In the genomic region with DNA sequence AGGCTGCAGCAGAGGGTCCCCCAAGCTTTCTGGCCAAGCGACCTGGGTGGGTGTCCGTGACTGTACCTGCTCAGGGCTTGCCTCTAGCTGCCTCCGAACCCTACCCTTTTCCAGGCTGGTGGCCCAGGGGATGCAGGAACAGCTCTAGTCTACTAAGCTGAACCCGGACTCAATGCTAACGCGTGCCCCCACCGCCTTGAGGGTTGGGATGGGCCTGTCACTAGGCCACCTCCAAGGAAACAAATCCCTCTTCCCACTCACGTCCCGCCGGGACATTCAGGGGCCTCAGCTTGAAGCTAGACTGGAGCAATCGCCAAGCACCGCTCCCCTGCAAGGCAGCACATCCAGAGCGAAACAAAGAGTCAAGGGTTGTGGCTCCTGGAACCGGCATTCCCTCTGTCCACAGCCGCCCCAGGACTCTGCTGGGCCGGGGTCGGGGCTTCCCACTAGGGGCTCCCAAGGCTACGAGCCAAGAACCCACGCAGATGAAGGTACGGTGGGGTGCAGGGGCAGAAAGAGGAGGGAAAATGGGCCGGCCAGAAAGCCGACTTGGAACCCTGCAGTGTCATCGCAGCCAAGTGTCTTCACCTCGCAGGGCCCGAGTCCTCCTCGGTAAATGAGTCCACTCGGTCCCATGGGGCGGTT, we compare ENCODE assay signal across 8 cellular contexts. TPM values are rescaled to one million over a fixed set of nuclear protein-coding genes. Genes with fewer than 3 reads are reported as not detected.
DNase-seq lines count a peak whose midpoint lies in the region; ATAC-seq and TF ChIP-seq lines count a peak whose summit lies in the region.

No MANE protein-coding gene starts in this region.

- H3K27ac Mint-ChIP-seq in activated naive CD8-positive, alpha-beta T cell treated with anti-CD3 and anti-CD28 coated beads, Interleukin-2, amount 10 ng/mL, durations not matched to agents 7 days and 5 days: peak overlapping the region; percentile 85

- H3F3A ChIP-seq in SK-N-SH (replicated peaks; ENCODE audit: insufficient read depth): peaks cover 4% of the 10 kb centered on the region
- peaks cover 4% of the 10 kb centered on the region for H3F3A ChIP-seq in smooth muscle cell (ENCODE audit: low read depth)

- no peak for DNase-seq in SK-N-SH
- no peak for DNase-seq in Jurkat, Clone E6-1 (ENCODE audit: low read depth, low spot score)
- no peak for DNase-seq in activated naive CD8-positive, alpha-beta T cell treated with anti-CD3 and anti-CD28 coated beads, Interleukin-2, amount 10 ng/mL, durations not matched to agents 7 days and 5 days
- no peak for DNase-seq in smooth muscle cell (lab: John Stamatoyannopoulos, UW; ENCODE audit: unreplicated experiment)
- no peak for DNase-seq in activated CD4-positive, CD25-positive, alpha-beta regulatory T cell treated with anti-CD3 and anti-CD28 coated beads, Interleukin-2, amount 50 U/mL, for 72 hours
- DNase-seq in GDM1 (lab: John Stamatoyannopoulos, UW): no peak

- H3K27me3 ChIP-seq in SK-N-SH (ENCODE audit: insufficient read depth) (no peaks in the 10 kb centered on the region), smooth muscle cell (ENCODE audit: low read depth) (peaks cover 24% of the 10 kb centered on the region)

- no peak for ATAC-seq in SK-N-SH treated with all-trans-retinoic acid at 6 μM for 48 hours
- peak; percentile 3 for ATAC-seq in activated naive CD8-positive, alpha-beta T cell treated with anti-CD3 and anti-CD28 coated beads, Interleukin-2, amount 10 ng/mL, durations not matched to agents 7 days and 5 days (ENCODE audit: low read depth)

- H3K9me3 ChIP-seq in SK-N-SH (no peaks in the 10 kb centered on the region), iPS-18c (ENCODE audit: control insufficient read depth, insufficient read depth, low read length) (no peaks in the 10 kb centered on the region), smooth muscle cell (replicated peaks; ENCODE audit: low read depth) (no peaks in the 10 kb centered on the region)

- peak overlapping the region; percentile 63; the same call in 1 of the 2 replicates for H2AFZ ChIP-seq in SK-N-SH (ENCODE audit: low read depth)
- no peak overlapping the region for H2AFZ ChIP-seq in smooth muscle cell (ENCODE audit: low read depth)

- no peak for TF ChIP-seq EP300 in SK-N-SH (IDR thresholded peaks at IDR 0.05; ENCODE audit: borderline replicate concordance in 1 of 2, low read depth in 1 of 2, low read length in 1 of 2)

- peak overlapping the region; percentile 82 for H3K4me3 Mint-ChIP-seq in activated naive CD8-positive, alpha-beta T cell treated with anti-CD3 and anti-CD28 coated beads, Interleukin-2, amount 10 ng/mL, durations not matched to agents 7 days and 5 days

- peak overlapping the region; percentile 19 to 77; a peak in 2 of 4 replicates for H3K4me3 ChIP-seq in SK-N-SH (ENCODE audit: low read depth in 2 of 2, low read length in 1 of 2)
- H3K4me3 ChIP-seq in Jurkat, Clone E6-1 (ENCODE audit: low read length): peak overlapping the region; percentile 85
- H3K4me3 ChIP-seq in iPS-18c (ENCODE audit: insufficient read depth, low read depth, low read length): peak overlapping the region; percentile 61
- peak overlapping the region; percentile 66 for H3K4me3 ChIP-seq in smooth muscle cell

- peaks cover 2% of the 10 kb centered on the region for H3K36me3 Mint-ChIP-seq in activated naive CD8-positive, alpha-beta T cell treated with anti-CD3 and anti-CD28 coated beads, Interleukin-2, amount 10 ng/mL, durations not matched to agents 7 days and 5 days

- H3K9ac ChIP-seq in SK-N-SH: no peak overlapping the region
- H3K9ac ChIP-seq in smooth muscle cell (ENCODE audit: low read depth): peak overlapping the region; percentile 14

- H3K36me3 ChIP-seq in SK-N-SH (replicated peaks in 1 of 2; ENCODE audit: control insufficient read depth in 1 of 2, insufficient read depth in 2 of 2, low read length in 1 of 2) (peaks cover 0 to under 1% of the 10 kb centered on the region in 2 experiments), smooth muscle cell (ENCODE audit: low read depth) (no peaks in the 10 kb centered on the region)

- H3K4me1 ChIP-seq in SK-N-SH (ENCODE audit: control insufficient read depth in 1 of 2, insufficient read depth in 2 of 2, low read depth in 1 of 2, low read length in 1 of 2) (peaks cover 6 to 9% of the 10 kb centered on the region in 2 experiments; a peak in 2 of 4 replicates), smooth muscle cell (ENCODE audit: low read depth) (peaks cover 20% of the 10 kb centered on the region)

- H4K20me1 ChIP-seq in SK-N-SH (ENCODE audit: insufficient read depth) (no peaks in the 10 kb centered on the region), smooth muscle cell (ENCODE audit: low read depth) (peaks cover 5% of the 10 kb centered on the region)

- H3K79me2 ChIP-seq in SK-N-SH (ENCODE audit: insufficient read depth) (no peaks in the 10 kb centered on the region), smooth muscle cell (ENCODE audit: low read depth) (no peaks in the 10 kb centered on the region)

- TF ChIP-seq RAD21 in SK-N-SH (IDR thresholded peaks at IDR 0.05; ENCODE audit: low read length): no peak

- no peaks in the 10 kb centered on the region for H3K27me3 Mint-ChIP-seq in activated naive CD8-positive, alpha-beta T cell treated with anti-CD3 and anti-CD28 coated beads, Interleukin-2, amount 10 ng/mL, durations not matched to agents 7 days and 5 days

- POLR2A ChIA-PET in SK-N-SH (lab: Yijun Ruan, JAX): interaction anchor here (0.9 kb wide), 1 partner anchor 10 kb away, joined by 3 read pairs; no protein-coding TSS in a partner anchor
- POLR2A ChIA-PET in activated naive CD8-positive, alpha-beta T cell treated with anti-CD3 and anti-CD28 coated beads, Interleukin-2, amount 10 ng/mL, durations not matched to agents 7 days and 5 days (lab: Charles Lee): interaction anchor here (0.7 to 2.9 kb wide), 12 partner anchors 10 to 581 kb away, joined by 3 to 23 read pairs (median 4); a partner anchor contains a TSS

- H3K27ac ChIP-seq in SK-N-SH (ENCODE audit: low read depth in 2 of 2, low read length in 1 of 2): no peak overlapping the region
- H3K27ac ChIP-seq in smooth muscle cell (ENCODE audit: low read depth): no peak overlapping the region

- H3K4me1 Mint-ChIP-seq in activated naive CD8-positive, alpha-beta T cell treated with anti-CD3 and anti-CD28 coated beads, Interleukin-2, amount 10 ng/mL, durations not matched to agents 7 days and 5 days: peaks cover 27% of the 10 kb centered on the region

- no peaks in the 10 kb centered on the region for H3K9me3 Mint-ChIP-seq in activated naive CD8-positive, alpha-beta T cell treated with anti-CD3 and anti-CD28 coated beads, Interleukin-2, amount 10 ng/mL, durations not matched to agents 7 days and 5 days

- no peaks in the 10 kb centered on the region for H3K9me2 ChIP-seq in SK-N-SH

- H3K4me2 ChIP-seq in SK-N-SH (peak overlapping the region; percentile 75), smooth muscle cell (peak overlapping the region; percentile 99)

- 78% methylated on average over 21 of the region's 28 CpGs for WGBS in SK-N-SH (ENCODE audit: low lambda C conversion rate)
- WGBS in smooth muscle cell (ENCODE audit: low lambda C conversion rate): 30% methylated on average over 27 of the region's 28 CpGs

- CTCF ChIA-PET in SK-N-SH (lab: Yijun Ruan, JAX): interaction anchor here (0.9 to 3.2 kb wide), 8 partner anchors 10 to 468 kb away, joined by 3 to 22 read pairs (median 5); a partner anchor contains a TSS

- TF ChIP-seq CTCF in SK-N-SH (IDR thresholded peaks at IDR 0.05) (no peak), smooth muscle cell (IDR thresholded peaks at IDR 0.05; ENCODE audit: borderline replicate concordance, insufficient read depth, poor library complexity, severe bottlenecking) (no peak)

TF ChIP-seq in SK-N-SH, 30 proteins besides CTCF, POLR2A, EP300 and RAD21 (continues in another document):
- TF ChIP-seq JUND (IDR thresholded peaks at IDR 0.05): no peak
- no peak for TF ChIP-seq TAF1 (IDR thresholded peaks at IDR 0.05; ENCODE audit: borderline replicate concordance, low read depth, low read length)

TF ChIP-seq in SK-N-SH treated with all-trans-retinoic acid at 6 μM for 48 hours, 23 proteins besides CTCF, POLR2A, EP300 and RAD21 (continues in another document):
- TF ChIP-seq TCF4 (CRISPR knock-in tag; IDR thresholded peaks at IDR 0.05; ENCODE audit: borderline replicate concordance) (no peak), CSDC2 (CRISPR knock-in tag; IDR thresholded peaks at IDR 0.05) (no peak)
- TF ChIP-seq, protein P1, sequence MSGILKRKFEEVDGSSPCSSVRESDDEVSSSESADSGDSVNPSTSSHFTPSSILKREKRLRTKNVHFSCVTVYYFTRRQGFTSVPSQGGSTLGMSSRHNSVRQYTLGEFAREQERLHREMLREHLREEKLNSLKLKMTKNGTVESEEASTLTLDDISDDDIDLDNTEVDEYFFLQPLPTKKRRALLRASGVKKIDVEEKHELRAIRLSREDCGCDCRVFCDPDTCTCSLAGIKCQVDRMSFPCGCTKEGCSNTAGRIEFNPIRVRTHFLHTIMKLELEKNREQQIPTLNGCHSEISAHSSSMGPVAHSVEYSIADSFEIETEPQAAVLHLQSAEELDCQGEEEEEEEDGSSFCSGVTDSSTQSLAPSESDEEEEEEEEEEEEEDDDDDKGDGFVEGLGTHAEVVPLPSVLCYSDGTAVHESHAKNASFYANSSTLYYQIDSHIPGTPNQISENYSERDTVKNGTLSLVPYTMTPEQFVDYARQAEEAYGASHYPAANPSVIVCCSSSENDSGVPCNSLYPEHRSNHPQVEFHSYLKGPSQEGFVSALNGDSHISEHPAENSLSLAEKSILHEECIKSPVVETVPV (CRISPR knock-in tag; IDR thresholded peaks at IDR 0.05): no peak
- TF ChIP-seq, protein P2, sequence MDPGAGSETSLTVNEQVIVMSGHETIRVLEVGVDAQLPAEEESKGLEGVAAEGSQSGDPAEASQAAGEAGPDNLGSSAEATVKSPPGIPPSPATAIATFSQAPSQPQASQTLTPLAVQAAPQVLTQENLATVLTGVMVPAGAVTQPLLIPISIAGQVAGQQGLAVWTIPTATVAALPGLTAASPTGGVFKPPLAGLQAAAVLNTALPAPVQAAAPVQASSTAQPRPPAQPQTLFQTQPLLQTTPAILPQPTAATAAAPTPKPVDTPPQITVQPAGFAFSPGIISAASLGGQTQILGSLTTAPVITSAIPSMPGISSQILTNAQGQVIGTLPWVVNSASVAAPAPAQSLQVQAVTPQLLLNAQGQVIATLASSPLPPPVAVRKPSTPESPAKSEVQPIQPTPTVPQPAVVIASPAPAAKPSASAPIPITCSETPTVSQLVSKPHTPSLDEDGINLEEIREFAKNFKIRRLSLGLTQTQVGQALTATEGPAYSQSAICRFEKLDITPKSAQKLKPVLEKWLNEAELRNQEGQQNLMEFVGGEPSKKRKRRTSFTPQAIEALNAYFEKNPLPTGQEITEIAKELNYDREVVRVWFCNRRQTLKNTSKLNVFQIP (CRISPR knock-in tag; IDR thresholded peaks at IDR 0.05; ENCODE audit: borderline replicate concordance, low read depth): no peak

RNA-seq across cellular contexts. Expression of a gene that starts 2.9 kb away (rescaled TPM):
- polyA plus RNA-seq in SK-N-SH (2012; rRNA removed) (0.08 and 0.10 TPM in 2 replicates), smooth muscle cell (0.25 and 0.35 TPM in 2 replicates)
- 0.12 and 0.14 TPM in 2 replicates for polyA plus RNA-seq in SK-N-SH (2012; cell fraction: cytosol; rRNA removed)
- 0.08 and 0.09 TPM in 2 replicates for polyA plus RNA-seq in SK-N-SH (2012; cell fraction: nucleus; rRNA removed)
- polyA plus RNA-seq in Jurkat, Clone E6-1 (2012; ENCODE audit: insufficient read depth, insufficient read length): 1.4 TPM
- 1 to 10 TPM in 1 of 2 experiments, under 1 TPM in 1; 0.50 to 1.2 TPM for total RNA-seq in activated naive CD8-positive, alpha-beta T cell treated with anti-CD3 and anti-CD28 coated beads, Interleukin-2, amount 10 ng/mL, durations not matched to agents 7 days and 5 days
- total RNA-seq in smooth muscle cell: 0.40 TPM in 1 of 2 replicates, not detected in the other
